11 cellular contexts compared by ENCODE assay signal in genomic region chr15:100869151-100869999, GRCh38. TPM values are rescaled to one million over a fixed set of nuclear protein-coding genes. Genes with fewer than 3 reads are reported as not detected.
DNase-seq lines count a peak whose midpoint lies in the region; ATAC-seq and TF ChIP-seq lines count a peak whose summit lies in the region.
"Had no signal": no experiment of that assay in that cellular context is flagged by ENCODE, and none has a peak within 500 bp of the region (broad histone marks: within the 10 kb centered on the region; RNA-seq: fewer than 3 reads in every experiment).

No MANE protein-coding gene starts in this region.

- H3K4me1 ChIP-seq in hepatocyte (ENCODE audit: insufficient read depth) = no peaks in the 10 kb centered on the region
- H3K4me1 ChIP-seq in sigmoid colon = peaks cover 0 to 1% (median 0%) of the 10 kb centered on the region in 4 donors

- H3K9me3 ChIP-seq in hepatocyte (ENCODE audit: low read depth) (no peaks in the 10 kb centered on the region), sigmoid colon (peaks cover 0 to 6% (median 0%) of the 10 kb centered on the region in 4 donors)

- DNase-seq in AG09309 (ENCODE audit: low read depth) (no peak), GM12864 (ENCODE audit: low read depth) (no peak), RPMI8226 (peak; percentile 26), hepatocyte (ENCODE audit: low spot score) (no peak), NCI-H2196 treated with DMSO at 0.1 percent for 48 hours (lab: John Stamatoyannopoulos, UW; ENCODE audit: unreplicated experiment) (no peak), sigmoid colon (no peak), kidney glomerular epithelial cell (lab: John Stamatoyannopoulos, UW) (no peak)
- DNase-seq: SIG-M5 had no signal

- no peaks in the 10 kb centered on the region for H3K36me3 ChIP-seq in hepatocyte (replicated peaks; ENCODE audit: insufficient read depth, low read depth)
- H3K36me3 ChIP-seq in sigmoid colon = no peaks in the 10 kb centered on the region

- ATAC-seq in GM21447 (IDR thresholded peaks at IDR 0.05; ENCODE audit: unreplicated experiment) = no peak

- no peak for TF ChIP-seq POLR2A in sigmoid colon (IDR thresholded peaks at IDR 0.05)

- no peak overlapping the region for H3K4me2 ChIP-seq in hepatocyte

- H3K27me3 ChIP-seq in hepatocyte (peaks cover 6% of the 10 kb centered on the region), sigmoid colon (no peaks in the 10 kb centered on the region)

- no peaks in the 10 kb centered on the region for H3K9me2 ChIP-seq in hepatocyte (replicated peaks; ENCODE audit: insufficient read depth)

- H2AFZ ChIP-seq in hepatocyte = no peak overlapping the region

- intact Hi-C loops in sigmoid colon (cut with DNase I) = no loop called here

- WGBS in hepatocyte (ENCODE audit: low lambda C conversion rate, missing lambda C conversion rate) = 60% methylated on average over 13 of the region's 13 CpGs
- WGBS in sigmoid colon, 2 donors = 65 to 66% methylated on average over 13 of the region's 13 CpGs

- TF ChIP-seq EP300 in sigmoid colon (IDR thresholded peaks at IDR 0.05) = no peak

- H4K20me1 ChIP-seq in hepatocyte (ENCODE audit: insufficient read depth, poor library complexity, severe bottlenecking) = no peaks in the 10 kb centered on the region

- H3K4me3 ChIP-seq in AG09309 (ENCODE audit: control insufficient read depth, low read depth, low read length) (no peak overlapping the region), GM12864 (ENCODE audit: low read depth, low read length) (no peak overlapping the region), hepatocyte (no peak overlapping the region), sigmoid colon (no peak overlapping the region)

- H3K27ac ChIP-seq in hepatocyte (no peak overlapping the region), sigmoid colon (no peak overlapping the region)

- peak; percentile 51 for TF ChIP-seq CTCF in AG09309 (IDR thresholded peaks at IDR 0.05; ENCODE audit: control insufficient read depth, insufficient read depth, low read depth, low read length, missing control alignments)
- TF ChIP-seq CTCF in GM12864 (IDR thresholded peaks at IDR 0.05; ENCODE audit: low read depth, low read length, missing control alignments) = peak; percentile 37
- TF ChIP-seq CTCF in hepatocyte (IDR thresholded peaks at IDR 0.05; ENCODE audit: poor library complexity) = peak; percentile 51
- TF ChIP-seq CTCF in sigmoid colon (IDR thresholded peaks at IDR 0.05) = no peak

- no peaks in the 10 kb centered on the region for H3K79me2 ChIP-seq in hepatocyte

RNA-seq across cellular contexts. Expression of gene ALDH1A3, which starts 10.3 kb away (rescaled TPM):
- total RNA-seq in hepatocyte = 11.7 and 20.5 TPM in 2 replicates
- 4.9 and 6.8 TPM in 2 replicates for polyA plus RNA-seq in hepatocyte
- 10 to 100 TPM; 36.4 to 71.2 (median 46.9) TPM for total RNA-seq in sigmoid colon
- 10 to 100 TPM in 1 of 3 donors, 1 to 10 TPM in 2; 8.6 to 13.2 (median 9.0) TPM for polyA plus RNA-seq in sigmoid colon
- total RNA-seq: activated T-helper 2 cell treated with anti-CD3 and anti-CD28 coated beads, Interferon-gamma antibody, Interleukin-2, Interleukin-4, amounts not matched to agents 10 μg/mL and 5 μg/mL and 100 μg/mL, durations not matched to agents 14 hours and 24 hours and 36 hours; myocyte had no signal

RNA-seq across cellular contexts. Expression of gene LRRK1, which starts 49.8 kb away (rescaled TPM):
- 2.1 and 2.6 TPM in 2 replicates for total RNA-seq in hepatocyte
- 2.1 and 2.7 TPM in 2 replicates for polyA plus RNA-seq in hepatocyte
- 10 to 100 TPM in 2 of 4 donors, 1 to 10 TPM in 2; 7.1 to 27.4 (median 9.2) TPM for total RNA-seq in sigmoid colon
- 10 to 100 TPM in 2 of 3 donors, 1 to 10 TPM in 1; 9.6 to 22.6 (median 10.2) TPM for polyA plus RNA-seq in sigmoid colon

Comparison
In these comparisons a context has a peak if more than half of its experiments do, and no peak if none do; other contexts are left out.
1. CTCF ChIP-seq: peak in AG09309 (single experiment), GM12864 (single experiment) and hepatocyte (single experiment); none in sigmoid colon (0 of 4).